ENCODE assay signal across 9 cellular contexts in genomic region chr12:53746592-53747491, GRCh38. TPM values are rescaled to one million over a fixed set of nuclear protein-coding genes. Genes with fewer than 3 reads are reported as not detected.
DNase-seq lines count a peak whose midpoint lies in the region; ATAC-seq and TF ChIP-seq lines count a peak whose summit lies in the region.
"Had no signal": no experiment of that assay in that cellular context is flagged by ENCODE, and none has a peak within 500 bp of the region (broad histone marks: within the 10 kb centered on the region; RNA-seq: fewer than 3 reads in every experiment).

No MANE protein-coding gene starts in this region.

- no peak overlapping the region for H3K27ac ChIP-seq in caudate nucleus (ENCODE audit: low read depth, low read length)

- ATAC-seq in HG02798 (IDR thresholded peaks at IDR 0.05; ENCODE audit: poor library complexity, unreplicated experiment) (peak; percentile 56), GM21390 (IDR thresholded peaks at IDR 0.05; ENCODE audit: unreplicated experiment) (no peak)

- no peak overlapping the region for H3K4me3 ChIP-seq in kidney epithelial cell (ENCODE audit: low read depth, low read length)

- H3K27me3 ChIP-seq in kidney epithelial cell (ENCODE audit: control insufficient read depth, insufficient read depth, low read length) = peaks cover 83% of the 10 kb centered on the region

- DNase-seq in Caki2 (ENCODE audit: low read depth) = peak; percentile 80
- peak; percentile 53 for DNase-seq in NCI-H446 treated with DMSO at 0.1 percent for 48 hours (lab: John Stamatoyannopoulos, UW)
- peak; percentile 77 for DNase-seq in activated CD4-positive, alpha-beta T cell treated with anti-CD3 and anti-CD28 coated beads for 1 hour
- peak in 59 of 61 donors; percentile 49 to 96 (median 87) for DNase-seq in caudate nucleus (lab: John Stamatoyannopoulos, UW)
- DNase-seq in kidney epithelial cell (ENCODE audit: low read depth) = peak; percentile 65
- DNase-seq in stimulated activated CD4-positive, alpha-beta T cell treated with anti-CD3 and anti-CD28 coated beads, Interleukin-1b, Interleukin-23, amount 100 ng/mL, for 1 hour (ENCODE audit: low read depth in 2 of 2) = peak; percentile 70 to 71

- in situ Hi-C loops in Caki2 (cut with HindIII; ENCODE audit: low pct_unique_long_range_greater_than_20kb, low sequenced_read_pairs) = no loop called here

- H3K36me3 ChIP-seq in kidney epithelial cell (ENCODE audit: control insufficient read depth, insufficient read depth, low read length) = no peaks in the 10 kb centered on the region

- peak; percentile 100 for TF ChIP-seq CTCF in kidney epithelial cell (IDR thresholded peaks at IDR 0.05; ENCODE audit: insufficient read depth, low read length, poor library complexity, severe bottlenecking)

RNA-seq across cellular contexts. Expression of gene CISTR, which starts 4.9 kb away (rescaled TPM):
- not detected in 2 replicates for total RNA-seq in Caki2 (2014; rRNA removed; shearing (Covaris generic); ENCODE audit: low replicate concordance)
- not detected in 2 replicates for total RNA-seq in kidney epithelial cell
- total RNA-seq: T-helper 1 cell treated with Interleukin-12 subunit alpha and Interleukin-12 subunit beta and Interleukin-4 antibody, amounts not matched to agents 30 ng/mL and 1 ng/mL, for 36 hours had no signal

RNA-seq across cellular contexts. Expression of gene CALCOCO1, which starts 19.6 kb away (rescaled TPM):
- 25.9 and 27.4 TPM in 2 replicates for total RNA-seq in Caki2 (2014; rRNA removed; shearing (Covaris generic); ENCODE audit: low replicate concordance)
- 57.6 and 68.4 TPM in 2 replicates for total RNA-seq in kidney epithelial cell
